1 cellular context compared by ENCODE assay signal in the genomic region with DNA sequence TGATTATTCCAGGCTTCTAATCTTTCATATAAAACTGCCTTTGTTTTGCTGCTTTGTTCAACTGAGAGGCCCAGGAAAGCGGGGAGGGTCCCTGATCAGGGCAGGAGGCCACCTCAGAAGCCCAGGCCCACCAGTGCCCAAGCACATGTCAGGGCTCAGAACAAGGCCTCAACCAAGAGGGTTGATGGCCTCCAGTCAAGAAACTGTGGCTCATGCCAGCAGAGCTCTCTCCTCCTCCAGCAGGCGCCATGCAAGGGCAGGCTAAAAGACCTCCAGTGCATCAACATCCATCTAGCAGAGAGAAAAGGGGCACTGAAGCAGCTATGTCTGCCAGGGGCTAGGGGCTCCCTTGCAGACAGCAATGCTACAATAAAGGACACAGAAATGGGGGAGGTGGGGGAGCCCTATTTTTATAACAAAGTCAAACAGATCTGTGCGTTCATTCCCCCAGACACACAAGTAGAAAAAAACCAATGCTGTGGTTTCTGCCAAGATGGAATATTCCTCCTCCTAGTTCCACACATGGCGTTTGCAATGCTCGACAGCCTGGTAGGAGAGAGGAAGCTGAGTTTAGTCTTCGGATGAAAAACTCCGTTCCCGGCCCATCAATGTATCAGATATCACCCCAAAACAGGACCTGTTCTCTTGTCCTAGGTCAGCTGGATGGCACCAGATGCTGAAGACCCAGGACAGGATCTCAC.
TF ChIP-seq lines count a peak whose summit lies in the region.

No MANE protein-coding gene starts in this region.

TF ChIP-seq in HepG2, 621 proteins besides CTCF, POLR2A, EP300 and RAD21:
- TF ChIP-seq NCOA1 (CRISPR knock-in tag; IDR thresholded peaks at IDR 0.05) (no peak), ZNF781 (CRISPR knock-in tag; IDR thresholded peaks at IDR 0.05; ENCODE audit: borderline replicate concordance, not compliant biosample characterization) (no peak), ZNF616 (CRISPR knock-in tag; IDR thresholded peaks at IDR 0.05; ENCODE audit: low read depth) (no peak)
